In the genomic region with DNA sequence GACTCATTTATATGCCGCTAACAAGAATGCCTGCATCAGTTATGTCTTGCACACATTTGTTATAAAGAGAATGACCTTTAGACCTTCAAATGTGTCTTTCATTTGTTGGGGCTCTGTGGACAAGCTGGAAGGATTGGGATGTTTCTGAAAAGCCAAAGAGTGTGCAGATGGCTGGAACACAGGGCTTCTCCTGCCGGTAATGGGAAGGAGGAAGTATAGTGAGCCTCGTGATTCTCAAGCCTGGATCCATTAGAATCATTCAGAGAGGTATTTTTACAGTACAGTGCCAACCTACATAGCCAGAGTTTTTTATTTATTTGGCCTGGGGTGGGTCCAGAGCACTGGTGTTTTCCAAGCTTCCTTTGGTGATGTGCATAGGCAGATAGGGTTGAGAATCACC, we compare ENCODE assay signal across 26 cellular contexts.
"Had no signal": no experiment of that assay in that cellular context is flagged by ENCODE, and none has a peak within 500 bp of the region (broad histone marks: within the 10 kb centered on the region; RNA-seq: fewer than 3 reads in every experiment).

No MANE protein-coding gene starts in this region.

- H3K9me3 ChIP-seq: gastrocnemius medialis, mucosa of descending colon, sigmoid colon, thoracic aorta, uterus had no signal

- DNase-seq: activated CD4-positive, alpha-beta T cell treated with anti-CD3 and anti-CD28 coated beads for 1 hour; activated CD4-positive, alpha-beta T cell treated with anti-CD3 and anti-CD28 coated beads, Interleukin-2, amount 50 U/mL, for 1 hour; activated CD8-positive, alpha-beta memory T cell treated with anti-CD3 and anti-CD28 coated beads, Interleukin-2, amount 10 ng/mL, durations not matched to agents 7 days and 5 days; activated CD8-positive, alpha-beta T cell treated with anti-CD3 and anti-CD28 coated beads, Interleukin-2, amount 10 ng/mL, durations not matched to agents 7 days and 5 days; activated naive CD4-positive, alpha-beta T cell treated with anti-CD3 and anti-CD28 coated beads for 36 hours; activated naive CD8-positive, alpha-beta T cell treated with anti-CD3 and anti-CD28 coated beads for 36 hours; activated T-cell treated with anti-CD3 and anti-CD28 coated beads, Interleukin-2, amount 50 U/mL, for 72 hours; amniotic stem cell; endodermal cell; gastrocnemius medialis; head of caudate nucleus; hippocampal formation; left cardiac atrium; left ventricle myocardium superior; mucosa of descending colon; retina; sigmoid colon; small intestine; stimulated activated CD4-positive, alpha-beta T cell treated with anti-CD3 and anti-CD28 coated beads, Interleukin-4, amount 100 ng/mL, for 24 hours; T-helper 2 cell; uterus had no signal

- H3K36me3 ChIP-seq: gastrocnemius medialis, sigmoid colon, thoracic aorta, uterus had no signal

- H3K4me1 ChIP-seq: sigmoid colon, uterus had no signal

- H3K27ac ChIP-seq: gastrocnemius medialis, sigmoid colon, thoracic aorta, uterus had no signal

- H3K4me3 ChIP-seq: gastrocnemius medialis, mucosa of descending colon, sigmoid colon, thoracic aorta, uterus had no signal

- ATAC-seq: activated CD8-positive, alpha-beta memory T cell treated with anti-CD3 and anti-CD28 coated beads, Interleukin-2, amount 10 ng/mL, durations not matched to agents 7 days and 5 days; activated CD8-positive, alpha-beta T cell treated with anti-CD3 and anti-CD28 coated beads, Interleukin-2, amount 10 ng/mL, durations not matched to agents 7 days and 5 days; activated T-cell treated with anti-CD3 and anti-CD28 coated beads, Interleukin-2, amount 50 U/mL, for 72 hours; esophagus mucosa; gastrocnemius medialis; left cardiac atrium; left ventricle myocardium superior; mucosa of descending colon; natural killer cell treated with Interleukin-12 subunit alpha and Interleukin-12 subunit beta and Interleukin-15 and Interleukin-18, amount 100 ng/mL, for 72 hours; stimulated activated effector memory CD8-positive, alpha-beta T cell treated with anti-CD3 and anti-CD28 coated beads, Interleukin-12 subunit alpha, Interleukin-12 subunit beta, amount 100 ng/mL, for 72 hours; WTC11 had no signal

- H3K27me3 ChIP-seq: gastrocnemius medialis, sigmoid colon, uterus had no signal
